ENCODE assay signal across 23 cellular contexts in genomic region chr3:52783211-52783555, GRCh38. TPM values are rescaled to one million over a fixed set of nuclear protein-coding genes. Genes with fewer than 3 reads are reported as not detected.
"Had no signal": no experiment of that assay in that cellular context is flagged by ENCODE, and none has a peak within 500 bp of the region (broad histone marks: within the 10 kb centered on the region; RNA-seq: fewer than 3 reads in every experiment).

No MANE protein-coding gene starts in this region.

- ATAC-seq: gastroesophageal sphincter; heart right ventricle; left ventricle myocardium superior; pancreas; sciatic nerve; stimulated activated memory B cell treated with anti-CD40 and anti-IgM and Interleukin-4, amounts not matched to agents 10 μg/mL and 1 μg/mL and 100 μg/mL, for 72 hours; T-cell had no signal

- H3K4me3 ChIP-seq: cardiac muscle cell, colonic mucosa, gastroesophageal sphincter, heart right ventricle, pancreas, thoracic aorta had no signal

- H3K4me3 Mint-ChIP-seq: activated naive CD8-positive, alpha-beta T cell; endodermal cell; memory B cell; naive B cell; stimulated activated memory B cell treated with anti-CD40 and anti-IgM and Interleukin-4, amounts not matched to agents 10 μg/mL and 1 μg/mL and 100 μg/mL, for 72 hours; T-cell had no signal

- H3K27me3 Mint-ChIP-seq: activated naive CD8-positive, alpha-beta T cell; memory B cell; naive B cell; stimulated activated memory B cell treated with anti-CD40 and anti-IgM and Interleukin-4, amounts not matched to agents 10 μg/mL and 1 μg/mL and 100 μg/mL, for 72 hours had no signal

- H3K27ac Mint-ChIP-seq: activated naive CD8-positive, alpha-beta T cell; stimulated activated memory B cell treated with anti-CD40 and anti-IgM and Interleukin-4, amounts not matched to agents 10 μg/mL and 1 μg/mL and 100 μg/mL, for 72 hours; T-cell had no signal

- H3K4me2 ChIP-seq: SK-N-SH had no signal

- H3K36me3 ChIP-seq: cardiac muscle cell, colonic mucosa, gastroesophageal sphincter, heart right ventricle, pancreas, thoracic aorta had no signal

- H3K9ac ChIP-seq: SK-N-SH had no signal

- H3K9me3 Mint-ChIP-seq: endodermal cell; memory B cell; stimulated activated memory B cell treated with anti-CD40 and anti-IgM and Interleukin-4, amounts not matched to agents 10 μg/mL and 1 μg/mL and 100 μg/mL, for 72 hours; T-cell had no signal

- DNase-seq: activated CD8-positive, alpha-beta memory T cell treated with anti-CD3 and anti-CD28 coated beads for 24 hours; activated gamma-delta T cell treated with Interleukin-2 at 50 U/mL for 16 hours; amygdala; colonic mucosa; heart right ventricle; naive B cell; SK-N-SH; stimulated activated CD4-positive, alpha-beta T cell treated with anti-CD3 and anti-CD28 coated beads, Interleukin-4, amount 100 ng/mL, for 24 hours; T-cell had no signal

- H3K9me2 ChIP-seq: SK-N-SH had no signal

- H3K4me1 Mint-ChIP-seq: endodermal cell, T-cell had no signal

- H3K27me3 ChIP-seq: colonic mucosa, pancreas had no signal

- H3K9me3 ChIP-seq: colonic mucosa, gastroesophageal sphincter, heart right ventricle, pancreas, SK-N-SH, thoracic aorta had no signal

- H3K27ac ChIP-seq: cardiac muscle cell, colonic mucosa, epithelial cell of prostate, gastroesophageal sphincter, heart right ventricle, pancreas, thoracic aorta had no signal

- H3K36me3 Mint-ChIP-seq: activated naive CD8-positive, alpha-beta T cell; memory B cell; naive B cell; stimulated activated memory B cell treated with anti-CD40 and anti-IgM and Interleukin-4, amounts not matched to agents 10 μg/mL and 1 μg/mL and 100 μg/mL, for 72 hours; T-cell had no signal

- H3K4me1 ChIP-seq: colonic mucosa, gastroesophageal sphincter, pancreas had no signal

RNA-seq across cellular contexts. Expression of gene ITIH1, which starts 5.8 kb away (rescaled TPM):
- total RNA-seq: cardiac muscle cell, endodermal cell, gastroesophageal sphincter, heart right ventricle, kidney epithelial cell, left ventricle myocardium superior, sciatic nerve, thoracic aorta, ureter had no signal

RNA-seq across cellular contexts. Expression of gene ITIH3, which starts 11.4 kb away (rescaled TPM):
- total RNA-seq: endodermal cell, kidney epithelial cell, left ventricle myocardium superior, mononuclear cell had no signal

RNA-seq across cellular contexts. Expression of gene MUSTN1, which starts 51.6 kb away (rescaled TPM):
- total RNA-seq: cardiac muscle cell, kidney epithelial cell had no signal
